In the genomic region with DNA sequence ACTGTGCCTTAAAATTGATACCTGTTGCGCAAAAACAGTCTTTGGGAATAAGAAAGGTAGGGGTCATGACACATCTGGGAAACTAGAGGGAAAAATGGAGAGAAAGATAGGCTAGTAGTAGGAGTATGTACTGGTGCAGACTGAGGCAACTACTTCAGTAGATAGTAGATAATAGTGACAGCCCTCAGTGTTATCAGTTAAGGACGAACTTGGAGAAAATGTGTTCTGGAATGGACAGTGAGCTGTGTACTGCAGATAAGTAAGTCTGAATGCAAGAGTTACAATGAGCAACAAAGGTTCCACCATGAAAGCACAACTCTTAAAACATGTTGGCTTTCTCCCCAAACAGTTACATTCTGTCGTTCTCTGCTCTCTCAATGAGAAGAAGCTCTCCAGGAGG, we compare ENCODE assay signal across 1 cellular context.
A peak's percentile ranks its signal among the peaks of the same experiment; 100 is the strongest.
TF ChIP-seq lines count a peak whose summit lies in the region.

No MANE protein-coding gene starts in this region.

TF ChIP-seq in K562, 482 proteins besides CTCF, POLR2A, EP300 and RAD21 (continued from another document and continues in another):
- TF ChIP-seq, protein P1, sequence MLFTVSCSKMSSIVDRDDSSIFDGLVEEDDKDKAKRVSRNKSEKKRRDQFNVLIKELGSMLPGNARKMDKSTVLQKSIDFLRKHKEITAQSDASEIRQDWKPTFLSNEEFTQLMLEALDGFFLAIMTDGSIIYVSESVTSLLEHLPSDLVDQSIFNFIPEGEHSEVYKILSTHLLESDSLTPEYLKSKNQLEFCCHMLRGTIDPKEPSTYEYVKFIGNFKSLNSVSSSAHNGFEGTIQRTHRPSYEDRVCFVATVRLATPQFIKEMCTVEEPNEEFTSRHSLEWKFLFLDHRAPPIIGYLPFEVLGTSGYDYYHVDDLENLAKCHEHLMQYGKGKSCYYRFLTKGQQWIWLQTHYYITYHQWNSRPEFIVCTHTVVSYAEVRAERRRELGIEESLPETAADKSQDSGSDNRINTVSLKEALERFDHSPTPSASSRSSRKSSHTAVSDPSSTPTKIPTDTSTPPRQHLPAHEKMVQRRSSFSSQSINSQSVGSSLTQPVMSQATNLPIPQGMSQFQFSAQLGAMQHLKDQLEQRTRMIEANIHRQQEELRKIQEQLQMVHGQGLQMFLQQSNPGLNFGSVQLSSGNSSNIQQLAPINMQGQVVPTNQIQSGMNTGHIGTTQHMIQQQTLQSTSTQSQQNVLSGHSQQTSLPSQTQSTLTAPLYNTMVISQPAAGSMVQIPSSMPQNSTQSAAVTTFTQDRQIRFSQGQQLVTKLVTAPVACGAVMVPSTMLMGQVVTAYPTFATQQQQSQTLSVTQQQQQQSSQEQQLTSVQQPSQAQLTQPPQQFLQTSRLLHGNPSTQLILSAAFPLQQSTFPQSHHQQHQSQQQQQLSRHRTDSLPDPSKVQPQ (CRISPR knock-in tag; IDR thresholded peaks at IDR 0.05; ENCODE audit: borderline replicate concordance), result no peak
- TF ChIP-seq, protein P2, sequence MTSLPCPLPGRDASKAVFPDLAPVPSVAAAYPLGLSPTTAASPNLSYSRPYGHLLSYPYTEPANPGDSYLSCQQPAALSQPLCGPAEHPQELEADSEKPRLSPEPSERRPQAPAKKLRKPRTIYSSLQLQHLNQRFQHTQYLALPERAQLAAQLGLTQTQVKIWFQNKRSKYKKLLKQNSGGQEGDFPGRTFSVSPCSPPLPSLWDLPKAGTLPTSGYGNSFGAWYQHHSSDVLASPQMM (CRISPR knock-in tag; IDR thresholded peaks at IDR 0.05), result no peak
- TF ChIP-seq POLR2AphosphoS2 (IDR thresholded peaks at IDR 0.05; ENCODE audit: low read length), result no peak
- TF ChIP-seq NELFE (IDR thresholded peaks at IDR 0.05; ENCODE audit: insufficient read depth, insufficient read length), result no peak
- no peak for TF ChIP-seq ZNF444 (CRISPR knock-in tag; IDR thresholded peaks at IDR 0.05)
- TF ChIP-seq KLF1 (tag; IDR thresholded peaks at IDR 0.05), result no peak
- no peak for TF ChIP-seq PHB2 (IDR thresholded peaks at IDR 0.05; ENCODE audit: low read depth)
- TF ChIP-seq FOXK2 (conservative IDR thresholded peaks at IDR 0.05 in 1 of 2, IDR thresholded peaks at IDR 0.05 in 1 of 2; ENCODE audit: low read depth in 2 of 2), result no peak
- TF ChIP-seq FOXP1 (CRISPR knock-in tag; IDR thresholded peaks at IDR 0.05), result no peak
- TF ChIP-seq HEY1 (CRISPR knock-in tag; IDR thresholded peaks at IDR 0.05; ENCODE audit: borderline replicate concordance), result no peak
- TF ChIP-seq GATAD2B (IDR thresholded peaks at IDR 0.05; ENCODE audit: borderline replicate concordance), result no peak
- no peak for TF ChIP-seq WHSC1 (IDR thresholded peaks at IDR 0.05; ENCODE audit: low read length)
- no peak for TF ChIP-seq CTBP1 (IDR thresholded peaks at IDR 0.05; ENCODE audit: borderline replicate concordance)
- TF ChIP-seq, protein P3, sequence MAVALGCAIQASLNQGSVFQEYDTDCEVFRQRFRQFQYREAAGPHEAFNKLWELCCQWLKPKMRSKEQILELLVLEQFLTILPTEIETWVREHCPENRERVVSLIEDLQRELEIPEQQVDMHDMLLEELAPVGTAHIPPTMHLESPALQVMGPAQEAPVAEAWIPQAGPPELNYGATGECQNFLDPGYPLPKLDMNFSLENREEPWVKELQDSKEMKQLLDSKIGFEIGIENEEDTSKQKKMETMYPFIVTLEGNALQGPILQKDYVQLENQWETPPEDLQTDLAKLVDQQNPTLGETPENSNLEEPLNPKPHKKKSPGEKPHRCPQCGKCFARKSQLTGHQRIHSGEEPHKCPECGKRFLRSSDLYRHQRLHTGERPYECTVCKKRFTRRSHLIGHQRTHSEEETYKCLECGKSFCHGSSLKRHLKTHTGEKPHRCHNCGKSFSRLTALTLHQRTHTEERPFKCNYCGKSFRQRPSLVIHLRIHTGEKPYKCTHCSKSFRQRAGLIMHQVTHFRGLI (CRISPR knock-in tag; IDR thresholded peaks at IDR 0.05), result no peak
- no peak for TF ChIP-seq HNRNPL (IDR thresholded peaks at IDR 0.05; ENCODE audit: low read depth, low read length)
- TF ChIP-seq, protein P4, sequence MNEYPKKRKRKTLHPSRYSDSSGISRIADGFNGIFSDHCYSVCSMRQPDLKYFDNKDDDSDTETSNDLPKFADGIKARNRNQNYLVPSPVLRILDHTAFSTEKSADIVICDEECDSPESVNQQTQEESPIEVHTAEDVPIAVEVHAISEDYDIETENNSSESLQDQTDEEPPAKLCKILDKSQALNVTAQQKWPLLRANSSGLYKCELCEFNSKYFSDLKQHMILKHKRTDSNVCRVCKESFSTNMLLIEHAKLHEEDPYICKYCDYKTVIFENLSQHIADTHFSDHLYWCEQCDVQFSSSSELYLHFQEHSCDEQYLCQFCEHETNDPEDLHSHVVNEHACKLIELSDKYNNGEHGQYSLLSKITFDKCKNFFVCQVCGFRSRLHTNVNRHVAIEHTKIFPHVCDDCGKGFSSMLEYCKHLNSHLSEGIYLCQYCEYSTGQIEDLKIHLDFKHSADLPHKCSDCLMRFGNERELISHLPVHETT (CRISPR knock-in tag; conservative IDR thresholded peaks at IDR 0.05 in 1 of 2, IDR thresholded peaks at IDR 0.05 in 1 of 2), result no peak
- no peak for TF ChIP-seq TAF7 (tag; IDR thresholded peaks at IDR 0.05)
- no peak for TF ChIP-seq DACH1 (IDR thresholded peaks at IDR 0.05; ENCODE audit: partially characterized antibody)
- TF ChIP-seq ZC3H4 (CRISPR knock-in tag; IDR thresholded peaks at IDR 0.05; ENCODE audit: borderline replicate concordance), result no peak
- TF ChIP-seq, protein P5, sequence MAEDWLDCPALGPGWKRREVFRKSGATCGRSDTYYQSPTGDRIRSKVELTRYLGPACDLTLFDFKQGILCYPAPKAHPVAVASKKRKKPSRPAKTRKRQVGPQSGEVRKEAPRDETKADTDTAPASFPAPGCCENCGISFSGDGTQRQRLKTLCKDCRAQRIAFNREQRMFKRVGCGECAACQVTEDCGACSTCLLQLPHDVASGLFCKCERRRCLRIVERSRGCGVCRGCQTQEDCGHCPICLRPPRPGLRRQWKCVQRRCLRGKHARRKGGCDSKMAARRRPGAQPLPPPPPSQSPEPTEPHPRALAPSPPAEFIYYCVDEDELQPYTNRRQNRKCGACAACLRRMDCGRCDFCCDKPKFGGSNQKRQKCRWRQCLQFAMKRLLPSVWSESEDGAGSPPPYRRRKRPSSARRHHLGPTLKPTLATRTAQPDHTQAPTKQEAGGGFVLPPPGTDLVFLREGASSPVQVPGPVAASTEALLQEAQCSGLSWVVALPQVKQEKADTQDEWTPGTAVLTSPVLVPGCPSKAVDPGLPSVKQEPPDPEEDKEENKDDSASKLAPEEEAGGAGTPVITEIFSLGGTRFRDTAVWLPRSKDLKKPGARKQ (CRISPR knock-in tag; IDR thresholded peaks at IDR 0.05), result no peak
- peak; percentile 11; the same call in 1 of the 2 replicates for TF ChIP-seq EP400 (IDR thresholded peaks at IDR 0.05)
- no peak for TF ChIP-seq ZFP30 (CRISPR knock-in tag; IDR thresholded peaks at IDR 0.05; ENCODE audit: borderline replicate concordance)
- no peak for TF ChIP-seq NCOA6 (IDR thresholded peaks at IDR 0.05)
- peak; percentile 61 for TF ChIP-seq TCF3 (CRISPR knock-in tag; IDR thresholded peaks at IDR 0.05)
- TF ChIP-seq ATF1 (CRISPR knock-in tag; IDR thresholded peaks at IDR 0.05), result no peak
- TF ChIP-seq ATF1 (tag; IDR thresholded peaks at IDR 0.05), result no peak
- TF ChIP-seq CBFA2T2 (conservative IDR thresholded peaks at IDR 0.05), result peak; percentile 78
- no peak for TF ChIP-seq SRSF1 (IDR thresholded peaks at IDR 0.05; ENCODE audit: low read depth, low read length)
- no peak for TF ChIP-seq HNRNPK (IDR thresholded peaks at IDR 0.05; ENCODE audit: low read depth, low read length, poor library complexity, severe bottlenecking)
- TF ChIP-seq, protein P6, sequence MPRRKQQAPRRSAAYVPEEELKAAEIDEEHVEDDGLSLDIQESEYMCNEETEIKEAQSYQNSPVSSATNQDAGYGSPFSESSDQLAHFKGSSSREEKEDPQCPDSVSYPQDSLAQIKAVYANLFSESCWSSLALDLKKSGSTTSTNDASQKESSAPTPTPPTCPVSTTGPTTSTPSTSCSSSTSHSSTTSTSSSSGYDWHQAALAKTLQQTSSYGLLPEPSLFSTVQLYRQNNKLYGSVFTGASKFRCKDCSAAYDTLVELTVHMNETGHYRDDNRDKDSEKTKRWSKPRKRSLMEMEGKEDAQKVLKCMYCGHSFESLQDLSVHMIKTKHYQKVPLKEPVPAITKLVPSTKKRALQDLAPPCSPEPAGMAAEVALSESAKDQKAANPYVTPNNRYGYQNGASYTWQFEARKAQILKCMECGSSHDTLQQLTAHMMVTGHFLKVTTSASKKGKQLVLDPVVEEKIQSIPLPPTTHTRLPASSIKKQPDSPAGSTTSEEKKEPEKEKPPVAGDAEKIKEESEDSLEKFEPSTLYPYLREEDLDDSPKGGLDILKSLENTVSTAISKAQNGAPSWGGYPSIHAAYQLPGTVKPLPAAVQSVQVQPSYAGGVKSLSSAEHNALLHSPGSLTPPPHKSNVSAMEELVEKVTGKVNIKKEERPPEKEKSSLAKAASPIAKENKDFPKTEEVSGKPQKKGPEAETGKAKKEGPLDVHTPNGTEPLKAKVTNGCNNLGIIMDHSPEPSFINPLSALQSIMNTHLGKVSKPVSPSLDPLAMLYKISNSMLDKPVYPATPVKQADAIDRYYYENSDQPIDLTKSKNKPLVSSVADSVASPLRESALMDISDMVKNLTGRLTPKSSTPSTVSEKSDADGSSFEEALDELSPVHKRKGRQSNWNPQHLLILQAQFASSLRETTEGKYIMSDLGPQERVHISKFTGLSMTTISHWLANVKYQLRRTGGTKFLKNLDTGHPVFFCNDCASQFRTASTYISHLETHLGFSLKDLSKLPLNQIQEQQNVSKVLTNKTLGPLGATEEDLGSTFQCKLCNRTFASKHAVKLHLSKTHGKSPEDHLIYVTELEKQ (CRISPR knock-in tag; IDR thresholded peaks at IDR 0.05), result no peak
- no peak for TF ChIP-seq THRAP3 (IDR thresholded peaks at IDR 0.05; ENCODE audit: borderline replicate concordance)
- no peak for TF ChIP-seq HSF4 (CRISPR knock-in tag; IDR thresholded peaks at IDR 0.05; ENCODE audit: borderline replicate concordance)
- no peak for TF ChIP-seq XRCC4 (IDR thresholded peaks at IDR 0.05; ENCODE audit: extremely low read depth, insufficient read depth, insufficient read length)
- no peak for TF ChIP-seq YBX1 (IDR thresholded peaks at IDR 0.05)
- no peak for TF ChIP-seq ZNF140 (CRISPR knock-in tag; IDR thresholded peaks at IDR 0.05)
- TF ChIP-seq NONO (IDR thresholded peaks at IDR 0.05; ENCODE audit: low read depth in 2 of 2, low read length in 1 of 2), result no peak
- TF ChIP-seq, protein P7, sequence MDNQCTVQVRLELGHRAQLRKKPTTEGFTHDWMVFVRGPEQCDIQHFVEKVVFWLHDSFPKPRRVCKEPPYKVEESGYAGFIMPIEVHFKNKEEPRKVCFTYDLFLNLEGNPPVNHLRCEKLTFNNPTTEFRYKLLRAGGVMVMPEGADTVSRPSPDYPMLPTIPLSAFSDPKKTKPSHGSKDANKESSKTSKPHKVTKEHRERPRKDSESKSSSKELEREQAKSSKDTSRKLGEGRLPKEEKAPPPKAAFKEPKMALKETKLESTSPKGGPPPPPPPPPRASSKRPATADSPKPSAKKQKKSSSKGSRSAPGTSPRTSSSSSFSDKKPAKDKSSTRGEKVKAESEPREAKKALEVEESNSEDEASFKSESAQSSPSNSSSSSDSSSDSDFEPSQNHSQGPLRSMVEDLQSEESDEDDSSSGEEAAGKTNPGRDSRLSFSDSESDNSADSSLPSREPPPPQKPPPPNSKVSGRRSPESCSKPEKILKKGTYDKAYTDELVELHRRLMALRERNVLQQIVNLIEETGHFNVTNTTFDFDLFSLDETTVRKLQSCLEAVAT (IDR thresholded peaks at IDR 0.05), result no peak
- TF ChIP-seq NFE2 (IDR thresholded peaks at IDR 0.05; ENCODE audit: low read depth), result no peak
- no peak for TF ChIP-seq ZNF766 (CRISPR knock-in tag; conservative IDR thresholded peaks at IDR 0.05)
- TF ChIP-seq IRF2 (CRISPR knock-in tag; IDR thresholded peaks at IDR 0.05), result no peak
- TF ChIP-seq ZNF311 (CRISPR knock-in tag; IDR thresholded peaks at IDR 0.05), result no peak
- no peak for TF ChIP-seq ZFP36 (IDR thresholded peaks at IDR 0.05; ENCODE audit: low read depth, low read length, partially characterized antibody)
- no peak for TF ChIP-seq C11orf30 (IDR thresholded peaks at IDR 0.05; ENCODE audit: low read depth)
- peak; percentile 41; the same call in 1 of the 2 replicates for TF ChIP-seq EHMT2 (IDR thresholded peaks at IDR 0.05)
- no peak for TF ChIP-seq MTF1 (CRISPR knock-in tag; IDR thresholded peaks at IDR 0.05; ENCODE audit: borderline replicate concordance)
- TF ChIP-seq ZFX (CRISPR knock-in tag; IDR thresholded peaks at IDR 0.05), result no peak
- TF ChIP-seq MTA2 (IDR thresholded peaks at IDR 0.05; ENCODE audit: low read depth), result peak; percentile 54; the same call in 1 of the 2 replicates
- TF ChIP-seq KDM2B (CRISPR knock-in tag; IDR thresholded peaks at IDR 0.05), result no peak
- TF ChIP-seq, protein P8, sequence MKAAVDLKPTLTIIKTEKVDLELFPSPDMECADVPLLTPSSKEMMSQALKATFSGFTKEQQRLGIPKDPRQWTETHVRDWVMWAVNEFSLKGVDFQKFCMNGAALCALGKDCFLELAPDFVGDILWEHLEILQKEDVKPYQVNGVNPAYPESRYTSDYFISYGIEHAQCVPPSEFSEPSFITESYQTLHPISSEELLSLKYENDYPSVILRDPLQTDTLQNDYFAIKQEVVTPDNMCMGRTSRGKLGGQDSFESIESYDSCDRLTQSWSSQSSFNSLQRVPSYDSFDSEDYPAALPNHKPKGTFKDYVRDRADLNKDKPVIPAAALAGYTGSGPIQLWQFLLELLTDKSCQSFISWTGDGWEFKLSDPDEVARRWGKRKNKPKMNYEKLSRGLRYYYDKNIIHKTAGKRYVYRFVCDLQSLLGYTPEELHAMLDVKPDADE (conservative IDR thresholded peaks at IDR 0.05; ENCODE audit: control insufficient read depth, low read depth, low read length), result no peak
- no peak for TF ChIP-seq RNF2 (IDR thresholded peaks at IDR 0.05)
- no peak for TF ChIP-seq ZNF436 (CRISPR knock-in tag; IDR thresholded peaks at IDR 0.05)
- TF ChIP-seq MEIS2 (IDR thresholded peaks at IDR 0.05; ENCODE audit: partially characterized antibody), result peak; percentile 61
